In the genomic region with DNA sequence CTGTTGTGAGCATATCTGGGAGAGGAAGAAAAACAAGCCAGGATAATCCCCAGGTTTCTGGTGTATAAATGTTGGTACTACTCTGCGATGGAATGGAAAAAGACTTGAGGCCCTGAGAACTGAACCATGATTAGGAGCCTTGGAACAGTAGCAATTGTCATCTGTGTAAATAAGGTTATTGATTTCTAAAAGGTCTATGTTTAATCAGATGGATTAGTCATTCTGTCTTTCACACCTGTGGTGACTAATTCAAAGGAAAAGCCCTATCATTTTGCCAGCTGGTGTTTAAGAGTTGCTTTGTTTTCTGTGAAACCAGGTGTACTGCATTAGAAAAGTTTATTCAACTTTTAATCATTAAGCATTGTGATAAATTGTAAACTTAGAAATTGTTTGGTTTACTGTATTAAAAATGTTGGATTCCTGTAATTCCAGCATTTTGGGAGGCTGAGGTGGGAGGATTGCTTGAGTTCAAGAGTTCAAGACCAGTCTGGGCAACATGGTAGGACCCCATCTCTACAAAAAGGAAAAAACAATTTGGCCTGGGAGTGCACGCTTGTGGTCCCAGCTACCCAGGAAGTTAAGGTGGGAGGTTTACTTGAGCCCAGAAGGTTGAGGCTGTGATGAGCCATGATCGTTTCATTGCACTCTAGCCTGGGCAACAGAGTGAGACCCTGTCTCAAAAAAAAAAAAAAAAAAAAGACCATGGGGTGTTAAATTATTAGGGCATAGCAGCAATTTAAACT, we compare ENCODE assay signal across 1 cellular context.
TF ChIP-seq lines count a peak whose summit lies in the region.

No MANE protein-coding gene starts in this region.

TF ChIP-seq in IMR-90, 13 proteins besides CTCF, POLR2A, EP300 and RAD21:
- TF ChIP-seq NFE2L2 (IDR thresholded peaks at IDR 0.05; ENCODE audit: low read depth, low read length) (no peak), CHD1 (IDR thresholded peaks at IDR 0.05; ENCODE audit: low read depth, low read length) (no peak), MAFK (IDR thresholded peaks at IDR 0.05; ENCODE audit: low read depth, low read length) (no peak), FOS (IDR thresholded peaks at IDR 0.05; ENCODE audit: low read depth, low read length) (no peak), MAZ (IDR thresholded peaks at IDR 0.05; ENCODE audit: borderline replicate concordance, low read depth, low read length) (no peak)
- TF ChIP-seq, protein P1, sequence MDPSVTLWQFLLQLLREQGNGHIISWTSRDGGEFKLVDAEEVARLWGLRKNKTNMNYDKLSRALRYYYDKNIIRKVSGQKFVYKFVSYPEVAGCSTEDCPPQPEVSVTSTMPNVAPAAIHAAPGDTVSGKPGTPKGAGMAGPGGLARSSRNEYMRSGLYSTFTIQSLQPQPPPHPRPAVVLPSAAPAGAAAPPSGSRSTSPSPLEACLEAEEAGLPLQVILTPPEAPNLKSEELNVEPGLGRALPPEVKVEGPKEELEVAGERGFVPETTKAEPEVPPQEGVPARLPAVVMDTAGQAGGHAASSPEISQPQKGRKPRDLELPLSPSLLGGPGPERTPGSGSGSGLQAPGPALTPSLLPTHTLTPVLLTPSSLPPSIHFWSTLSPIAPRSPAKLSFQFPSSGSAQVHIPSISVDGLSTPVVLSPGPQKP (IDR thresholded peaks at IDR 0.05; ENCODE audit: borderline replicate concordance, low read depth, low read length) = no peak
